In the genomic region with DNA sequence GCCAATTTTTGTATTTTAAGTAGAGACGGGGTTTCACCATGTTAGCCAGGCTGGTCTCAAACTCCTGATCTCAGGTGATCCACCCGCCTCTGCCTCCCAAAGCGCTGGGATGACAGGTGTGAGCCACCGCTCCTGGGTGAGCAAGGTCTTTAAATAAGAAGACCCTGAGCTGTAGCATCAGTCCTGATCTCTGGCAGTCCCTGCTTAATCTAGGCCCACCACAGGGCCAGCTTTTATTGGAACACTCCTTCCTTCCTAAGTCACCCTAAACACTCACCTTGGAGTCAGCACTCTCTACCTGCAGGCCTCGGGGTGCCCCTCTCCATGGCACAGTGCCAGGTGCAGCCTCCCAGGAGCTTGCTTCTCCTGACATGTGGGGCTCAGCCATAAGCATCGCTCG, we compare ENCODE assay signal across 14 cellular contexts. TPM values are rescaled to one million over a fixed set of nuclear protein-coding genes. Genes with fewer than 3 reads are reported as not detected.
"Had no signal": no experiment of that assay in that cellular context is flagged by ENCODE, and none has a peak within 500 bp of the region (broad histone marks: within the 10 kb centered on the region; RNA-seq: fewer than 3 reads in every experiment).

No MANE protein-coding gene starts in this region.

RNA-seq across cellular contexts. Expression of a gene that starts 30.8 kb away (rescaled TPM):
- total RNA-seq: kidney, kidney epithelial cell, left cardiac atrium, left colon, left ventricle myocardium inferior, left ventricle myocardium superior, lower leg skin, lung microvascular endothelial cell, mammary epithelial cell, mesenteric fat pad, mesothelial cell of epicardium, myocyte had no signal
- polyA plus RNA-seq: immature natural killer cell, keratinocyte, mammary epithelial cell had no signal
